Comparison of ENCODE assay signal across 6 cellular contexts in genomic region chrX:48910926-48911406, GRCh38. TPM values are rescaled to one million over a fixed set of nuclear protein-coding genes. Genes with fewer than 3 reads are reported as not detected.
DNase-seq lines count a peak whose midpoint lies in the region; ATAC-seq and TF ChIP-seq lines count a peak whose summit lies in the region.

No MANE protein-coding gene starts in this region.

- CTCF ChIA-PET in activated CD4-positive, alpha-beta T cell treated with anti-CD3 and anti-CD28 coated beads, Interleukin-2, amount 10 ng/mL, durations not matched to agents 7 days and 5 days (lab: Charles Lee): no interaction called here

- peaks cover 0 to 9% of the 10 kb centered on the region in 2 donors for H3K36me3 ChIP-seq in psoas muscle (ENCODE audit: insufficient read depth in 1 of 2, low read depth in 1 of 2)

- no peaks in the 10 kb centered on the region for H3K27me3 ChIP-seq in psoas muscle (ENCODE audit: insufficient read depth in 3 of 3, low read length in 2 of 3)

- no peaks in the 10 kb centered on the region for H3K9me3 ChIP-seq in psoas muscle

- DNase-seq in activated CD4-positive, alpha-beta T cell treated with anti-CD3 and anti-CD28 coated beads, Interleukin-2, amount 10 ng/mL, durations not matched to agents 7 days and 5 days: no peak
- DNase-seq in activated CD4-positive, alpha-beta T cell treated with anti-CD3 and anti-CD28 coated beads for 1 hour: no peak
- peak; percentile 3 for DNase-seq in dermis blood vessel endothelial cell
- no peak for DNase-seq in psoas muscle
- DNase-seq in occipital lobe (lab: John Stamatoyannopoulos, UW): no peak

- H3K36me3 Mint-ChIP-seq in activated CD4-positive, alpha-beta T cell treated with anti-CD3 and anti-CD28 coated beads, Interleukin-2, amount 10 ng/mL, durations not matched to agents 7 days and 5 days (ENCODE audit: low read depth): peaks cover 33% of the 10 kb centered on the region

- H3K27ac Mint-ChIP-seq in activated CD4-positive, alpha-beta T cell treated with anti-CD3 and anti-CD28 coated beads, Interleukin-2, amount 10 ng/mL, durations not matched to agents 7 days and 5 days: peak overlapping the region; percentile 91

- H3K27ac ChIP-seq in psoas muscle: peak overlapping the region; percentile 73

- H3K4me3 Mint-ChIP-seq in activated CD4-positive, alpha-beta T cell treated with anti-CD3 and anti-CD28 coated beads, Interleukin-2, amount 10 ng/mL, durations not matched to agents 7 days and 5 days: peak overlapping the region; percentile 82

- H3K4me1 Mint-ChIP-seq in activated CD4-positive, alpha-beta T cell treated with anti-CD3 and anti-CD28 coated beads, Interleukin-2, amount 10 ng/mL, durations not matched to agents 7 days and 5 days: peaks cover 50% of the 10 kb centered on the region

- WGBS in psoas muscle, 3 donors: 0 to 26% (median 0%) methylated on average over 10 to 12 of the region's 12 CpGs

- H3K4me3 ChIP-seq in psoas muscle: peak overlapping the region; percentile 77

- no peaks in the 10 kb centered on the region for H3K9me3 Mint-ChIP-seq in activated CD4-positive, alpha-beta T cell treated with anti-CD3 and anti-CD28 coated beads, Interleukin-2, amount 10 ng/mL, durations not matched to agents 7 days and 5 days

- ATAC-seq in psoas muscle (peak in 2 of 4 donors; percentile 4 to 19), HG02981 (IDR thresholded peaks at IDR 0.05; ENCODE audit: unreplicated experiment) (no peak)

- intact Hi-C loops in psoas muscle (cut with DNase I): loop anchor here in 1 of 2 donors (10.0 kb wide), 1 partner anchor 266 kb away; no protein-coding TSS in a partner anchor

- H3K27me3 Mint-ChIP-seq in activated CD4-positive, alpha-beta T cell treated with anti-CD3 and anti-CD28 coated beads, Interleukin-2, amount 10 ng/mL, durations not matched to agents 7 days and 5 days: no peaks in the 10 kb centered on the region

- H3K4me1 ChIP-seq in psoas muscle: no peaks in the 10 kb centered on the region

- POLR2A ChIA-PET in activated CD4-positive, alpha-beta T cell treated with anti-CD3 and anti-CD28 coated beads, Interleukin-2, amount 10 ng/mL, durations not matched to agents 7 days and 5 days (lab: Charles Lee): interaction anchor here (1.1 to 2.3 kb wide), 3 partner anchors 13 to 26 kb away, joined by 5 to 6 read pairs (median 6); partner anchors contain the start of genes PQBP1 and TIMM17B

- TF ChIP-seq CTCF in psoas muscle (IDR thresholded peaks at IDR 0.05): no peak

RNA-seq across cellular contexts. Expression of gene SLC35A2, which starts 0.5 kb away (rescaled TPM):
- 10 to 100 TPM; 14.0 to 16.8 TPM for total RNA-seq in activated CD4-positive, alpha-beta T cell treated with anti-CD3 and anti-CD28 coated beads, Interleukin-2, amount 10 ng/mL, durations not matched to agents 7 days and 5 days
- total RNA-seq in dermis blood vessel endothelial cell: 13.6 and 16.7 TPM in 2 replicates
- total RNA-seq in psoas muscle: 10 to 100 TPM in 2 of 4 donors, 1 to 10 TPM in 2; 8.8 to 13.4 (median 11.2) TPM
- polyA plus RNA-seq in psoas muscle: 10 to 100 TPM; 13.2 to 26.1 (median 19.7) TPM
- 8.7 TPM for total RNA-seq in occipital lobe

RNA-seq across cellular contexts. Expression of gene PIM2, which starts 7.9 kb away (rescaled TPM):
- total RNA-seq in activated CD4-positive, alpha-beta T cell treated with anti-CD3 and anti-CD28 coated beads, Interleukin-2, amount 10 ng/mL, durations not matched to agents 7 days and 5 days: 100 to 1,000 TPM; 152 to 154 TPM
- total RNA-seq in dermis blood vessel endothelial cell (4.8 and 6.5 TPM in 2 replicates), psoas muscle (1 to 10 TPM; 1.1 to 2.3 (median 1.6) TPM), occipital lobe (10.6 TPM)
- polyA plus RNA-seq in psoas muscle: 1 to 10 TPM; 1.4 to 3.7 (median 1.6) TPM

RNA-seq across cellular contexts. Expression of gene PQBP1, which starts 13.2 kb away (rescaled TPM):
- 10 to 100 TPM; 69.4 to 77.6 TPM for total RNA-seq in activated CD4-positive, alpha-beta T cell treated with anti-CD3 and anti-CD28 coated beads, Interleukin-2, amount 10 ng/mL, durations not matched to agents 7 days and 5 days
- total RNA-seq in dermis blood vessel endothelial cell (75.2 and 87.1 TPM in 2 replicates), psoas muscle (10 to 100 TPM; 51.8 to 65.7 (median 60.6) TPM), occipital lobe (26.8 TPM)
- polyA plus RNA-seq in psoas muscle: 10 to 100 TPM; 71.0 to 98.8 (median 77.2) TPM

RNA-seq across cellular contexts. Expression of gene TIMM17B, which starts 13.4 kb away (rescaled TPM):
- total RNA-seq in activated CD4-positive, alpha-beta T cell treated with anti-CD3 and anti-CD28 coated beads, Interleukin-2, amount 10 ng/mL, durations not matched to agents 7 days and 5 days: 10 to 100 TPM; 39.9 to 45.8 TPM
- total RNA-seq in dermis blood vessel endothelial cell (25.3 and 27.1 TPM in 2 replicates), psoas muscle (10 to 100 TPM; 56.6 to 76.2 (median 65.1) TPM), occipital lobe (27.9 TPM)
- polyA plus RNA-seq in psoas muscle: 10 to 100 TPM; 63.1 to 91.6 (median 78.4) TPM

RNA-seq across cellular contexts. Expression of gene OTUD5, which starts 46.4 kb away (rescaled TPM):
- 10 to 100 TPM; 49.0 to 54.1 TPM for total RNA-seq in activated CD4-positive, alpha-beta T cell treated with anti-CD3 and anti-CD28 coated beads, Interleukin-2, amount 10 ng/mL, durations not matched to agents 7 days and 5 days
- 29.4 and 38.2 TPM in 2 replicates for total RNA-seq in dermis blood vessel endothelial cell
- total RNA-seq in psoas muscle: 10 to 100 TPM; 21.4 to 38.7 (median 28.5) TPM
- 10 to 100 TPM; 17.5 to 34.8 (median 18.6) TPM for polyA plus RNA-seq in psoas muscle
- total RNA-seq in occipital lobe: 18.1 TPM

Comparison
In these comparisons a context has a peak if more than half of its experiments do, and no peak if none do; other contexts are left out.
1. RNA of gene PIM2, which starts 7.9 kb away (total RNA-seq): 152 to 154 TPM in activated CD4-positive, alpha-beta T cell treated with anti-CD3 and anti-CD28 coated beads, Interleukin-2, amount 10 ng/mL, durations not matched to agents 7 days and 5 days; 10.6 TPM in occipital lobe (single experiment), 4.8 to 6.5 TPM in dermis blood vessel endothelial cell and 1.1 to 2.3 TPM in psoas muscle; every median in the first group is over 10 times any median in the second.